ENCODE assay signal across 7 cellular contexts in the genomic region with DNA sequence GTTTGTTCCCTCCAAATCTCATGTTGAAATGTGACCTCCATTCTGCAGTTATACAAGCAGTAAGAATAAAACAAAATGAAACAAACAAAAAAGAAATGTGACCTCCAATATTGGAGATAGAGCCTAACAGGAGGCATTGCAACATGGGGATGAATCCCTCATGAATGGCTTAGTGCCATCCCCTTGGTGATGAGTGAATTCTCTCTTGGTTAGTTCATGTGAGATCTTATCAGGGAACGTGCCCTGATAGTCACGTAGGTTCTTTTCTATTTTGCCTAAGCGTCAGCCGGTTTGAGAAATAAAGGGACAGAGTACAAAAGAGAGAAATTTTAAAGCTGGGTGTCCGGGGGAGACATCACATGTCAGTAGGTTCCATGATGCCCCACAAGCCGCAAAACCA. TPM values are rescaled to one million over a fixed set of nuclear protein-coding genes. Genes with fewer than 3 reads are reported as not detected.
"Had no signal": no experiment of that assay in that cellular context is flagged by ENCODE, and none has a peak within 500 bp of the region (broad histone marks: within the 10 kb centered on the region; RNA-seq: fewer than 3 reads in every experiment).

No MANE protein-coding gene starts in this region.

RNA-seq across cellular contexts. Expression of gene APLNR, which starts 44.5 kb away (rescaled TPM):
- total RNA-seq: HepG2, HFFc6, HT1080 had no signal
- polyA plus RNA-seq: GM23338, HepG2, IgD-negative memory B cell had no signal

RNA-seq across cellular contexts. Expression of gene P2RX3, which starts 56.6 kb away (rescaled TPM):
- total RNA-seq: H4, H7, HepG2, HFFc6, HT1080 had no signal
- polyA plus RNA-seq: IgD-negative memory B cell had no signal
